17 cellular contexts compared by ENCODE assay signal in the genomic region with DNA sequence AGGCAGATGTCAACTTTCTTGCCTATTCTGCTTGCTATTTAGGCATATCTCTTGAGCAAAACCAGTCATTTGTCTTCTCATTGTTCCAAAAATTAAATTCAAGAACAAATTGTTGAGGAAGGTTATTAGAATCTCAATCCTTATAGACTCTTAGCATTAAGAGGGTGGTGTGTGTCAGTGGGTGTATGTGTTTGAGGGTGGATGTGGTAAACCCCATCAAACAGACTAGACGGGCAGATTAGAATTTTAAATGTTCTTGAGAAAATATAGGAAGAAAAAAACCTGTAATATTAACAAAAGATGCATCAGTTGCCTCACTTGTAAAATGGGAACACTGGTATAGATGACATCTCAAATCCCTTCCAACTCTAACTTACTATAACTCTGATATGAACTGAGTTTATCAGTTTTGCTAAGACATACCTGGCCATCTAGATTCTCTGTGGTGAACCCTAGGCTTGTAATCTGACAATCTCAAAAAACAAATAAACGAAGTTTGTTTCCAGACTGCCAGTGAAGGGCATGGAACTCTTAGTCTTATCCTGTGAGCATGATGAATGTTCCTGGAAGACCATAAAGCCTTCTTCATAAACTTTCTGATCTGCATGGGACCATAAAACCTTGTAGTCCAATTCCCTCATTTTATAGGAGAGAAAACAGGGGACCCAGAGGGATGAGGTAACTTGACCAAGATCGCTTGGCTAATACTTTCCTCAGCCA.
A peak's percentile ranks its signal among the peaks of the same experiment; 100 is the strongest.
DNase-seq lines count a peak whose midpoint lies in the region; ATAC-seq and TF ChIP-seq lines count a peak whose summit lies in the region.
"Had no signal": no experiment of that assay in that cellular context is flagged by ENCODE, and none has a peak within 500 bp of the region (broad histone marks: within the 10 kb centered on the region; RNA-seq: fewer than 3 reads in every experiment).

No MANE protein-coding gene starts in this region.

- H3K36me3 ChIP-seq in tibial artery, result peaks cover 0 to 20% (median 0%) of the 10 kb centered on the region in 3 donors

- H3K27ac Mint-ChIP-seq in T-helper 1 cell treated with Interleukin-12 subunit alpha and Interleukin-12 subunit beta and Interleukin-4 antibody, amounts not matched to agents 30 μg/mL and 1 μg/mL, for 36 hours, result peak overlapping the region; percentile 10
- peak overlapping the region; percentile 75 for H3K27ac Mint-ChIP-seq in activated naive CD8-positive, alpha-beta T cell treated with anti-CD3 and anti-CD28 coated beads, Interleukin-2, amount 50 U/mL, for 24 hours
- H3K27ac Mint-ChIP-seq in nephron progenitor cell (peak overlapping the region; percentile 12), Calu3 (ENCODE audit: unreplicated experiment) (no peak overlapping the region)

- CTCF ChIA-PET in HEK293T (lab: Yijun Ruan, JAX) (interaction anchor here (0.6 kb wide), 1 partner anchor 1093 kb away, joined by 3 read pairs; no protein-coding TSS in a partner anchor), Calu3 (lab: Charles Lee) (no interaction called here)

- H3K4me1 ChIP-seq in tibial artery, result peaks cover 0 to 42% (median 32%) of the 10 kb centered on the region in 4 donors

- intact Hi-C loops in Calu3 (cut with micrococcal nuclease; ENCODE audit: unreplicated experiment), result no loop called here
- intact Hi-C loops in tibial artery (cut with DNase I; ENCODE audit: low total_unique reads), result loop anchor here (10.0 kb wide), 1 partner anchor 87 kb away; no protein-coding TSS in a partner anchor

- POLR2A ChIA-PET in HEK293T (lab: Yijun Ruan, JAX), result no interaction called here

- DNase-seq in T-helper 1 cell (no peak), HEK293T (ENCODE audit: extremely low spot score) (peak; percentile 24), nephron progenitor cell (no peak), Calu3 (no peak), KG1 (lab: John Stamatoyannopoulos, UW) (no peak), tibial artery (no peak)
- DNase-seq in activated naive CD8-positive, alpha-beta T cell treated with anti-CD3 and anti-CD28 coated beads, Interleukin-2, amount 50 U/mL, for 24 hours, result no peak
- DNase-seq: activated CD8-positive, alpha-beta memory T cell treated with anti-CD3 and anti-CD28 coated beads, Interleukin-2, amount 50 U/mL, for 4 hours; anterior cingulate cortex; midbrain; NCI-H146; NCI-H510A; spleen had no signal

- peak overlapping the region; percentile 56 for H3K4me3 Mint-ChIP-seq in T-helper 1 cell treated with Interleukin-12 subunit alpha and Interleukin-12 subunit beta and Interleukin-4 antibody, amounts not matched to agents 30 μg/mL and 1 μg/mL, for 36 hours
- H3K4me3 Mint-ChIP-seq in activated naive CD8-positive, alpha-beta T cell treated with anti-CD3 and anti-CD28 coated beads, Interleukin-2, amount 50 U/mL, for 24 hours, result peak overlapping the region; percentile 36
- no peak overlapping the region for H3K4me3 Mint-ChIP-seq in nephron progenitor cell
- H3K4me3 Mint-ChIP-seq in Calu3 (ENCODE audit: low read depth, unreplicated experiment), result no peak overlapping the region

- no peak overlapping the region for H3K4me3 ChIP-seq in tibial artery
- H3K4me3 ChIP-seq: BLaER1 treated with 17β-estradiol and CSF1 and Interleukin-3, amounts not matched to agents 10 nM and 100 nM; spleen had no signal

- ATAC-seq in activated naive CD8-positive, alpha-beta T cell treated with anti-CD3 and anti-CD28 coated beads, Interleukin-2, amount 50 U/mL, for 24 hours, result peak; percentile 42

- H3K9me3 ChIP-seq in tibial artery, result no peaks in the 10 kb centered on the region
- H3K9me3 ChIP-seq: BLaER1 treated with 17β-estradiol and CSF1 and Interleukin-3, amounts not matched to agents 10 nM and 100 nM; spleen had no signal

- BruUV-seq in Calu3 (replicated peaks; lab: Mats Ljungman, UMichigan), result no TSS peak

- peaks cover 62% of the 10 kb centered on the region for H3K36me3 Mint-ChIP-seq in T-helper 1 cell treated with Interleukin-12 subunit alpha and Interleukin-12 subunit beta and Interleukin-4 antibody, amounts not matched to agents 30 μg/mL and 1 μg/mL, for 36 hours (ENCODE audit: low read depth)
- H3K36me3 Mint-ChIP-seq in activated naive CD8-positive, alpha-beta T cell treated with anti-CD3 and anti-CD28 coated beads, Interleukin-2, amount 50 U/mL, for 24 hours (ENCODE audit: low read depth), result peaks cover 48% of the 10 kb centered on the region
- H3K36me3 Mint-ChIP-seq in nephron progenitor cell (ENCODE audit: low read depth) (peaks cover 11% of the 10 kb centered on the region), Calu3 (ENCODE audit: insufficient read depth, unreplicated experiment) (no peaks in the 10 kb centered on the region)

- TF ChIP-seq CTCF in nephron progenitor cell (IDR thresholded peaks at IDR 0.05) (no peak), Calu3 (IDR thresholded peaks at IDR 0.05; ENCODE audit: unreplicated experiment) (no peak), tibial artery (IDR thresholded peaks at IDR 0.05) (no peak)

- no peaks in the 10 kb centered on the region for H3K27me3 Mint-ChIP-seq in T-helper 1 cell treated with Interleukin-12 subunit alpha and Interleukin-12 subunit beta and Interleukin-4 antibody, amounts not matched to agents 30 μg/mL and 1 μg/mL, for 36 hours (ENCODE audit: low read depth)
- H3K27me3 Mint-ChIP-seq in activated naive CD8-positive, alpha-beta T cell treated with anti-CD3 and anti-CD28 coated beads, Interleukin-2, amount 50 U/mL, for 24 hours, result no peaks in the 10 kb centered on the region
- H3K27me3 Mint-ChIP-seq in nephron progenitor cell (ENCODE audit: low read depth, poor library complexity), result no peaks in the 10 kb centered on the region
- H3K27me3 Mint-ChIP-seq in Calu3 (ENCODE audit: unreplicated experiment), result no peaks in the 10 kb centered on the region

- H3K9me3 Mint-ChIP-seq in T-helper 1 cell treated with Interleukin-12 subunit alpha and Interleukin-12 subunit beta and Interleukin-4 antibody, amounts not matched to agents 30 μg/mL and 1 μg/mL, for 36 hours, result no peaks in the 10 kb centered on the region
- H3K9me3 Mint-ChIP-seq in activated naive CD8-positive, alpha-beta T cell treated with anti-CD3 and anti-CD28 coated beads, Interleukin-2, amount 50 U/mL, for 24 hours, result no peaks in the 10 kb centered on the region
- H3K9me3 Mint-ChIP-seq in nephron progenitor cell (no peaks in the 10 kb centered on the region), Calu3 (ENCODE audit: low read depth, unreplicated experiment) (no peaks in the 10 kb centered on the region)

- H3K27ac ChIP-seq in tibial artery, result no peak overlapping the region
- H3K27ac ChIP-seq: 22Rv1; BLaER1 treated with 17β-estradiol and CSF1 and Interleukin-3, amounts not matched to agents 10 nM and 100 nM; epithelial cell of prostate had no signal

- peaks cover 79% of the 10 kb centered on the region for H3K4me1 Mint-ChIP-seq in T-helper 1 cell treated with Interleukin-12 subunit alpha and Interleukin-12 subunit beta and Interleukin-4 antibody, amounts not matched to agents 30 μg/mL and 1 μg/mL, for 36 hours (ENCODE audit: low read depth)
- peaks cover 89% of the 10 kb centered on the region for H3K4me1 Mint-ChIP-seq in activated naive CD8-positive, alpha-beta T cell treated with anti-CD3 and anti-CD28 coated beads, Interleukin-2, amount 50 U/mL, for 24 hours
- H3K4me1 Mint-ChIP-seq in nephron progenitor cell (peaks cover 72% of the 10 kb centered on the region), Calu3 (ENCODE audit: low read depth, unreplicated experiment) (no peaks in the 10 kb centered on the region)

- H3K27me3 ChIP-seq in tibial artery, result no peaks in the 10 kb centered on the region
- H3K27me3 ChIP-seq: BLaER1 treated with 17β-estradiol and CSF1 and Interleukin-3, amounts not matched to agents 10 nM and 100 nM; spleen had no signal

TF ChIP-seq in HEK293T, 16 proteins besides CTCF, POLR2A, EP300 and RAD21:
- TF ChIP-seq PKNOX1 (IDR thresholded peaks at IDR 0.05) (peak; percentile 80), ZNF384 (IDR thresholded peaks at IDR 0.05) (no peak), CTBP1 (IDR thresholded peaks at IDR 0.05; ENCODE audit: borderline replicate concordance) (peak; percentile 62; the same call in 1 of the 2 replicates)

Comparison
In these comparisons a context has a peak if more than half of its experiments do, and no peak if none do; other contexts are left out.
1. H3K4me3 Mint-ChIP-seq: peak in T-helper 1 cell treated with Interleukin-12 subunit alpha and Interleukin-12 subunit beta and Interleukin-4 antibody, amounts not matched to agents 30 μg/mL and 1 μg/mL, for 36 hours (single experiment) and activated naive CD8-positive, alpha-beta T cell treated with anti-CD3 and anti-CD28 coated beads, Interleukin-2, amount 50 U/mL, for 24 hours (single experiment); none in nephron progenitor cell (single experiment) and Calu3 (single experiment).